ENCODE assay signal across 2 cellular contexts in genomic region chr20:49852522-49853055, GRCh38.
A peak's percentile ranks its signal among the peaks of the same experiment; 100 is the strongest.
TF ChIP-seq lines count a peak whose summit lies in the region.

No MANE protein-coding gene starts in this region.

TF ChIP-seq in A549, 52 proteins besides CTCF, POLR2A, EP300 and RAD21:
- TF ChIP-seq TFCP2L1 (CRISPR knock-in tag; IDR thresholded peaks at IDR 0.05): no peak
- no peak for TF ChIP-seq EHMT2 (IDR thresholded peaks at IDR 0.05; ENCODE audit: low read depth)
- peak; percentile 30 for TF ChIP-seq MAFK (IDR thresholded peaks at IDR 0.05; ENCODE audit: partially characterized antibody)

TF ChIP-seq in SK-N-SH, 30 proteins besides CTCF, POLR2A, EP300 and RAD21:
- no peak for TF ChIP-seq CHD2 (IDR thresholded peaks at IDR 0.05; ENCODE audit: low read length, partially characterized antibody)
